ENCODE assay signal across 23 cellular contexts in genomic region chr10:12434277-12434676, GRCh38.
DNase-seq lines count a peak whose midpoint lies in the region; ATAC-seq and TF ChIP-seq lines count a peak whose summit lies in the region.
"Had no signal": no experiment of that assay in that cellular context is flagged by ENCODE, and none has a peak within 500 bp of the region (broad histone marks: within the 10 kb centered on the region; RNA-seq: fewer than 3 reads in every experiment).

No MANE protein-coding gene starts in this region.

- H3K4me1 ChIP-seq in aorta (ENCODE audit: control insufficient read depth in 1 of 2, insufficient read depth in 2 of 2, low read length in 2 of 2), result no peaks in the 10 kb centered on the region
- H3K4me1 ChIP-seq: tibial artery had no signal

- H3K4me1 Mint-ChIP-seq in endothelial cell (ENCODE audit: unreplicated experiment), result no peaks in the 10 kb centered on the region
- H3K4me1 Mint-ChIP-seq: activated CD8-positive, alpha-beta memory T cell treated with anti-CD3 and anti-CD28 coated beads, Interleukin-2, amount 10 ng/mL, durations not matched to agents 7 days and 5 days had no signal

- ATAC-seq in left colon (peak; percentile 29), aorta (ENCODE audit: low FRiP score) (no peak)
- ATAC-seq: activated CD8-positive, alpha-beta memory T cell treated with anti-CD3 and anti-CD28 coated beads, Interleukin-2, amount 10 ng/mL, durations not matched to agents 7 days and 5 days; activated naive CD4-positive, alpha-beta T cell treated with anti-CD3 and anti-CD28 coated beads, Interleukin-2, amount 50 U/mL, for 72 hours; heart left ventricle; Right ventricle myocardium inferior had no signal

- H3K27ac Mint-ChIP-seq in endothelial cell (ENCODE audit: unreplicated experiment), result no peak overlapping the region
- H3K27ac Mint-ChIP-seq: activated CD8-positive, alpha-beta memory T cell treated with anti-CD3 and anti-CD28 coated beads, Interleukin-2, amount 10 ng/mL, durations not matched to agents 7 days and 5 days; activated naive CD4-positive, alpha-beta T cell treated with anti-CD3 and anti-CD28 coated beads, Interleukin-2, amount 50 U/mL, for 72 hours; stimulated activated naive CD8-positive, alpha-beta T cell treated with anti-CD3 and anti-CD28 coated beads, Interleukin-15, Interleukin-2, amounts not matched to agents 100 ng/mL and 50 ng/mL, for 24 hours had no signal

- peaks cover 4% of the 10 kb centered on the region for H3K27me3 Mint-ChIP-seq in endothelial cell (ENCODE audit: unreplicated experiment)
- H3K27me3 Mint-ChIP-seq: CD4-positive, alpha-beta memory T cell; naive B cell; stimulated activated naive CD8-positive, alpha-beta T cell treated with anti-CD3 and anti-CD28 coated beads, Interleukin-15, Interleukin-2, amounts not matched to agents 100 ng/mL and 50 ng/mL, for 24 hours had no signal

- in situ Hi-C loops in GM13977 (cut with MboI; ENCODE audit: low pct_unique_long_range_greater_than_20kb, low sequenced_read_pairs, unreplicated experiment), result no loop called here

- H3K36me3 ChIP-seq in aorta (ENCODE audit: control insufficient read depth in 1 of 2, insufficient read depth in 2 of 2, low read length in 1 of 2), result no peaks in the 10 kb centered on the region
- H3K36me3 ChIP-seq: heart left ventricle, tibial artery had no signal

- no peak overlapping the region for H3K27ac ChIP-seq in aorta (ENCODE audit: low read depth in 1 of 2, low read length in 2 of 2)
- H3K27ac ChIP-seq: heart left ventricle, HL-60, tibial artery had no signal

- no peak overlapping the region for H3K4me3 ChIP-seq in aorta (ENCODE audit: low read length in 2 of 2)
- H3K4me3 ChIP-seq: heart left ventricle, tibial artery had no signal

- no peaks in the 10 kb centered on the region for H3K36me3 Mint-ChIP-seq in endothelial cell (ENCODE audit: low read depth, unreplicated experiment)

- WGBS in aorta, 2 donors, result 69 to 70% methylated on average over 6 of the region's 6 CpGs

- no peaks in the 10 kb centered on the region for H3K9me3 ChIP-seq in aorta (ENCODE audit: control insufficient read depth, low read length)
- H3K9me3 ChIP-seq: heart left ventricle, tibial artery had no signal

- TF ChIP-seq CTCF in GM13977 (IDR thresholded peaks at IDR 0.05; ENCODE audit: extremely low read depth, insufficient read depth, missing control alignments) (no peak), endothelial cell (IDR thresholded peaks at IDR 0.05; ENCODE audit: unreplicated experiment) (no peak)

- H3K9me3 Mint-ChIP-seq in endothelial cell (ENCODE audit: unreplicated experiment), result peaks cover 4% of the 10 kb centered on the region

- DNase-seq in D341Med (ENCODE audit: low spot score) (peak; percentile 52), NCI-H1105 (lab: John Stamatoyannopoulos, UW) (peak; percentile 3), NCI-H82 treated with DMSO at 0.1 percent for 48 hours (lab: John Stamatoyannopoulos, UW; ENCODE audit: unreplicated experiment) (peak; percentile 13), left colon (peak in 1 of 2 donors; percentile 27), aorta (no peak), GM13977 (ENCODE audit: low spot score) (no peak), endothelial cell (ENCODE audit: low spot score) (no peak)
- DNase-seq: activated CD8-positive, alpha-beta memory T cell treated with anti-CD3 and anti-CD28 coated beads, Interleukin-2, amount 10 ng/mL, durations not matched to agents 7 days and 5 days; CD4-positive, alpha-beta memory T cell; cerebellar nuclear complex; GOT3; heart left ventricle; IMR-90; mesenchymal stem cell; naive B cell; NCI-H1436 treated with DMSO at 0.1 percent for 48 hours; NCI-H510A treated with DMSO at 0.1 percent for 48 hours; stimulated activated CD4-positive, alpha-beta T cell treated with anti-CD3 and anti-CD28 coated beads, Interleukin-4, amount 100 ng/mL, for 24 hours had no signal

- no peaks in the 10 kb centered on the region for H3K27me3 ChIP-seq in aorta (ENCODE audit: control insufficient read depth in 1 of 2, insufficient read depth in 2 of 2, low read length in 1 of 2)
- H3K27me3 ChIP-seq: tibial artery had no signal

- intact Hi-C loops in left colon (cut with DNase I, micrococcal nuclease), result no loop called here
- intact Hi-C loops in aorta (cut with DNase I), result no loop called here

- no peak overlapping the region for H3K4me3 Mint-ChIP-seq in endothelial cell (ENCODE audit: unreplicated experiment)
- H3K4me3 Mint-ChIP-seq: activated CD8-positive, alpha-beta memory T cell treated with anti-CD3 and anti-CD28 coated beads, Interleukin-2, amount 10 ng/mL, durations not matched to agents 7 days and 5 days; CD4-positive, alpha-beta memory T cell; naive B cell; stimulated activated naive CD8-positive, alpha-beta T cell treated with anti-CD3 and anti-CD28 coated beads, Interleukin-15, Interleukin-2, amounts not matched to agents 100 ng/mL and 50 ng/mL, for 24 hours had no signal

Comparison
In these comparisons a context has a peak if more than half of its experiments do, and no peak if none do; other contexts are left out.
1. DNase-seq: peak in D341Med (single experiment), NCI-H1105 (single experiment) and NCI-H82 treated with DMSO at 0.1 percent for 48 hours (single experiment); none in aorta (0 of 2), GM13977 (single experiment) and endothelial cell (single experiment).